In the genomic region with DNA sequence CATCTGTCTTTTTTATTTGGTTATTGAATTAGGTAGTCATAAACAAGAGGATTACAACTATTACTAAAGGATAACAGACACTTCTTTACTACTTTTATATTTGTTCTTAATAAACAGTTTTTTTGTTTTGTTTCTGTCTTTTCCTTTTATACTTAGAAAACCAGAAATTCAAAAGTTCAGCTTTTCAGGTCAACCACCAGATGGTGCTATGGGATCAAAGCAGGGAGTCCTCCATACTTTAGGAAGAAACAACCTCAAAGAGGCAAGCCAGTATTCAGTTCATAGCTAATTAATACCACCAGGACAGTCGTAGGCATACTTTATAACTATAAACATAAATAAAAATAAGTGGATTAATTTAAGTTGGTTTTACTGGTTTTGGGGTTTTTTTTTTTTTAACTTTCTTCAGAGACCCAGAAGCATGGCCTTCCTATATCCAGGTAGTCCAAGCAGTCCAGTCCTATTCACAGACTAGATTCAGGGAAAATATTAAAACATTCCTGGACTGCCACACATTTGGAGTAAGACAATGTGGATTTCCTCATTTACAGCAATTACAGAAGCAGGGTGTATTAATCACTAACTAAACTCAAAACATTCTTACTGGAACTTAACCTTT, we compare ENCODE assay signal across 8 cellular contexts. TPM values are rescaled to one million over a fixed set of nuclear protein-coding genes. Genes with fewer than 3 reads are reported as not detected.
A peak's percentile ranks its signal among the peaks of the same experiment; 100 is the strongest.
DNase-seq lines count a peak whose midpoint lies in the region; ATAC-seq and TF ChIP-seq lines count a peak whose summit lies in the region.

No MANE protein-coding gene starts in this region.

- no peak overlapping the region for H3K4me3 ChIP-seq in tibial artery

- H3K27ac ChIP-seq in tibial artery, result no peak overlapping the region

- no peaks in the 10 kb centered on the region for H3K27me3 ChIP-seq in tibial artery

- H3K9me3 ChIP-seq in tibial artery, result no peaks in the 10 kb centered on the region

- H3K4me1 ChIP-seq in tibial artery, result no peaks in the 10 kb centered on the region

- ATAC-seq in GM21367 (IDR thresholded peaks at IDR 0.05; ENCODE audit: unreplicated experiment) (peak; percentile 66), HG02763 (IDR thresholded peaks at IDR 0.05; ENCODE audit: unreplicated experiment) (no peak)

- DNase-seq in DMS153 treated with DMSO at 0.1 percent for 48 hours (lab: John Stamatoyannopoulos, UW; ENCODE audit: unreplicated experiment) (peak; percentile 9), NCI-H1436 (lab: John Stamatoyannopoulos, UW) (peak; percentile 64), T-helper 1 cell (peak in 4 of 5 donors; percentile 21 to 63 (median 38)), dedifferentiated amniotic fluid mesenchymal stem cell (ENCODE audit: extremely low spot score) (peak; percentile 80), lung microvascular endothelial cell (ENCODE audit: low read depth in 2 of 2) (peak; percentile 79 to 87), tibial artery (no peak)

- peak; percentile 85 to 86 for TF ChIP-seq CTCF in tibial artery (IDR thresholded peaks at IDR 0.05)

- intact Hi-C loops in tibial artery (cut with DNase I; ENCODE audit: low total_unique reads), result loop anchor here (10.0 kb wide), 2 partner anchors 283 to 563 kb away; partner anchors contain the start of gene FGF7

- H3K36me3 ChIP-seq in tibial artery, result no peaks in the 10 kb centered on the region

RNA-seq across cellular contexts. Expression of gene EID1, which starts 16.0 kb away (rescaled TPM):
- total RNA-seq in lung microvascular endothelial cell, result 125 and 132 TPM in 2 replicates

RNA-seq across cellular contexts. Expression of gene CEP152, which starts 51.1 kb away (rescaled TPM):
- 0.79 and 4.4 TPM in 2 replicates for total RNA-seq in lung microvascular endothelial cell

Comparison
In these comparisons a context has a peak if more than half of its experiments do, and no peak if none do; other contexts are left out.
1. DNase-seq: peak in DMS153 treated with DMSO at 0.1 percent for 48 hours (single experiment), NCI-H1436 (single experiment), T-helper 1 cell (4 of 5), dedifferentiated amniotic fluid mesenchymal stem cell (single experiment) and lung microvascular endothelial cell (2 of 2); none in tibial artery (0 of 2).